ENCODE assay signal across 15 cellular contexts in genomic region chr11:1546077-1546535, GRCh38. TPM values are rescaled to one million over a fixed set of nuclear protein-coding genes. Genes with fewer than 3 reads are reported as not detected.
DNase-seq lines count a peak whose midpoint lies in the region; TF ChIP-seq lines count a peak whose summit lies in the region.
"Had no signal": no experiment of that assay in that cellular context is flagged by ENCODE, and none has a peak within 500 bp of the region (broad histone marks: within the 10 kb centered on the region; RNA-seq: fewer than 3 reads in every experiment).

No MANE protein-coding gene starts in this region.

- no peak for TF ChIP-seq EP300 in esophagus muscularis mucosa (IDR thresholded peaks at IDR 0.05)

- H3K27ac ChIP-seq in hepatocyte (peak overlapping the region; percentile 80), smooth muscle cell (ENCODE audit: low read depth) (no peak overlapping the region), esophagus muscularis mucosa (replicated peaks in 1 of 4) (no peak overlapping the region)

- H3K4me3 ChIP-seq in hepatocyte, result no peak overlapping the region
- H3K4me3 ChIP-seq in smooth muscle cell, result no peak overlapping the region
- H3K4me3 ChIP-seq in esophagus muscularis mucosa, result peak overlapping the region in 1 of 4 donors; percentile 44
- H3K4me3 ChIP-seq: GM12878 had no signal

- H3K27me3 ChIP-seq in hepatocyte, result peaks cover 27% of the 10 kb centered on the region
- peaks cover 58% of the 10 kb centered on the region for H3K27me3 ChIP-seq in smooth muscle cell (ENCODE audit: low read depth)
- H3K27me3 ChIP-seq in esophagus muscularis mucosa, result peaks cover 0 to 53% (median 13%) of the 10 kb centered on the region in 4 donors

- H3F3A ChIP-seq in smooth muscle cell (ENCODE audit: low read depth), result no peaks in the 10 kb centered on the region

- H3K79me2 ChIP-seq in hepatocyte (no peaks in the 10 kb centered on the region), smooth muscle cell (ENCODE audit: low read depth) (no peaks in the 10 kb centered on the region)

- no peak for TF ChIP-seq CTCF in hepatocyte (IDR thresholded peaks at IDR 0.05; ENCODE audit: poor library complexity)
- no peak for TF ChIP-seq CTCF in smooth muscle cell (IDR thresholded peaks at IDR 0.05; ENCODE audit: borderline replicate concordance, insufficient read depth, poor library complexity, severe bottlenecking)
- no peak for TF ChIP-seq CTCF in esophagus muscularis mucosa (IDR thresholded peaks at IDR 0.05)

- H4K20me1 ChIP-seq in hepatocyte (ENCODE audit: insufficient read depth, poor library complexity, severe bottlenecking) (no peaks in the 10 kb centered on the region), smooth muscle cell (ENCODE audit: low read depth) (no peaks in the 10 kb centered on the region)

- H2AFZ ChIP-seq in hepatocyte, result no peak overlapping the region
- H2AFZ ChIP-seq in smooth muscle cell (ENCODE audit: low read depth), result no peak overlapping the region

- intact Hi-C loops in esophagus muscularis mucosa (cut with DNase I), result loop anchor here (1.0 to 2.0 kb wide), 2 partner anchors 28 to 83 kb away; partner anchors contain the start of gene KRTAP5-5

- DNase-seq in DMS153 (lab: John Stamatoyannopoulos, UW) (peak; percentile 38), DMS153 treated with DMSO at 0.1 percent for 48 hours (lab: John Stamatoyannopoulos, UW; ENCODE audit: unreplicated experiment) (no peak), NCI-H526 treated with DMSO at 0.1 percent for 48 hours (lab: John Stamatoyannopoulos, UW) (peak; percentile 19), hepatocyte (ENCODE audit: low spot score) (peak; percentile 79), smooth muscle cell (lab: John Stamatoyannopoulos, UW; ENCODE audit: unreplicated experiment) (no peak), esophagus muscularis mucosa (ENCODE audit: extremely low spot score) (no peak), NCI-H2107 (lab: John Stamatoyannopoulos, UW) (no peak), MV-4-11 (lab: John Stamatoyannopoulos, UW) (no peak)
- DNase-seq: cerebellar nuclear complex had no signal

- no peaks in the 10 kb centered on the region for H3K36me3 ChIP-seq in hepatocyte (replicated peaks; ENCODE audit: insufficient read depth, low read depth)
- H3K36me3 ChIP-seq in smooth muscle cell (ENCODE audit: low read depth), result no peaks in the 10 kb centered on the region
- no peaks in the 10 kb centered on the region for H3K36me3 ChIP-seq in esophagus muscularis mucosa

- no peak for TF ChIP-seq POLR2A in esophagus muscularis mucosa (IDR thresholded peaks at IDR 0.05; ENCODE audit: low read depth)

- H3K9ac ChIP-seq in smooth muscle cell (ENCODE audit: low read depth), result no peak overlapping the region

- peak overlapping the region; percentile 99 for H3K4me2 ChIP-seq in hepatocyte
- peak overlapping the region; percentile 88 for H3K4me2 ChIP-seq in smooth muscle cell

- 25% methylated on average over 15 of the region's 18 CpGs for WGBS in hepatocyte (ENCODE audit: low lambda C conversion rate, missing lambda C conversion rate)
- whole genome bisulfite sequencing in smooth muscle cell (ENCODE audit: low lambda C conversion rate), result 11% methylated on average over 14 of the region's 18 CpGs
- 8% methylated on average over 7 of the region's 18 CpGs for WGBS in esophagus muscularis mucosa

- H3K4me1 ChIP-seq in hepatocyte (ENCODE audit: insufficient read depth) (peaks cover 20% of the 10 kb centered on the region), smooth muscle cell (ENCODE audit: low read depth) (peaks cover 7% of the 10 kb centered on the region), esophagus muscularis mucosa (peaks cover 27 to 36% (median 30%) of the 10 kb centered on the region in 4 donors)

- H3K9me3 ChIP-seq in hepatocyte (ENCODE audit: low read depth), result no peaks in the 10 kb centered on the region
- H3K9me3 ChIP-seq in smooth muscle cell (replicated peaks; ENCODE audit: low read depth), result no peaks in the 10 kb centered on the region
- H3K9me3 ChIP-seq in esophagus muscularis mucosa, result no peaks in the 10 kb centered on the region

- H3K9me2 ChIP-seq in hepatocyte (replicated peaks; ENCODE audit: insufficient read depth), result no peaks in the 10 kb centered on the region

RNA-seq across cellular contexts. Expression of gene DUSP8, which starts 26.0 kb away (rescaled TPM):
- total RNA-seq in hepatocyte (7.9 and 8.0 TPM in 2 replicates), smooth muscle cell (2.2 and 6.3 TPM in 2 replicates), esophagus muscularis mucosa (1 to 10 TPM; 2.5 to 8.5 (median 4.8) TPM)
- polyA plus RNA-seq in hepatocyte (13.0 and 17.7 TPM in 2 replicates), smooth muscle cell (5.0 and 8.2 TPM in 2 replicates)

RNA-seq across cellular contexts. Expression of gene KRTAP5-1, which starts 39.0 kb away (rescaled TPM):
- not detected in 2 replicates for total RNA-seq in hepatocyte
- polyA plus RNA-seq in hepatocyte, result 0.28 TPM in 1 of 2 replicates, not detected in the other
- total RNA-seq in smooth muscle cell, result not detected in 2 replicates
- polyA plus RNA-seq in smooth muscle cell, result 0.45 TPM in 1 of 2 replicates, not detected in the other
- not detected for total RNA-seq in esophagus muscularis mucosa
- total RNA-seq: activated CD4-positive, alpha-beta memory T cell treated with anti-CD3 and anti-CD28 coated beads for 36 hours; GM12878; HT-29; skeletal muscle tissue had no signal
- polyA plus RNA-seq: GM12878, keratinocyte, thymus had no signal

RNA-seq across cellular contexts. Expression of gene KRTAP5-2, which starts 52.0 kb away (rescaled TPM):
- not detected in 2 replicates for total RNA-seq in hepatocyte
- polyA plus RNA-seq in hepatocyte, result not detected in 2 replicates
- total RNA-seq in smooth muscle cell, result not detected in 2 replicates
- polyA plus RNA-seq in smooth muscle cell, result 0.14 TPM in 1 of 2 replicates, not detected in the other
- total RNA-seq in esophagus muscularis mucosa, result not detected
- total RNA-seq: activated CD4-positive, alpha-beta memory T cell treated with anti-CD3 and anti-CD28 coated beads for 36 hours; GM12878; HT-29; skeletal muscle tissue had no signal
- polyA plus RNA-seq: GM12878, keratinocyte had no signal

RNA-seq across cellular contexts. Expression of gene MOB2, which starts 59.5 kb away (rescaled TPM):
- total RNA-seq in hepatocyte (12.5 and 18.5 TPM in 2 replicates), smooth muscle cell (2.5 and 19.0 TPM in 2 replicates), esophagus muscularis mucosa (100 to 1,000 TPM in 2 of 4 donors, 10 to 100 TPM in 2; 66.6 to 115 (median 89.5) TPM)
- polyA plus RNA-seq in hepatocyte (37.5 and 48.2 TPM in 2 replicates), smooth muscle cell (24.0 and 35.7 TPM in 2 replicates)

Comparison
In these comparisons a context has a peak if more than half of its experiments do, and no peak if none do; other contexts are left out.
1. DNase-seq: peak in DMS153 (single experiment), NCI-H526 treated with DMSO at 0.1 percent for 48 hours (single experiment) and hepatocyte (single experiment); none in DMS153 treated with DMSO at 0.1 percent for 48 hours (single experiment), smooth muscle cell (single experiment), esophagus muscularis mucosa (single experiment), NCI-H2107 (single experiment) and MV-4-11 (single experiment).